In the genomic region with DNA sequence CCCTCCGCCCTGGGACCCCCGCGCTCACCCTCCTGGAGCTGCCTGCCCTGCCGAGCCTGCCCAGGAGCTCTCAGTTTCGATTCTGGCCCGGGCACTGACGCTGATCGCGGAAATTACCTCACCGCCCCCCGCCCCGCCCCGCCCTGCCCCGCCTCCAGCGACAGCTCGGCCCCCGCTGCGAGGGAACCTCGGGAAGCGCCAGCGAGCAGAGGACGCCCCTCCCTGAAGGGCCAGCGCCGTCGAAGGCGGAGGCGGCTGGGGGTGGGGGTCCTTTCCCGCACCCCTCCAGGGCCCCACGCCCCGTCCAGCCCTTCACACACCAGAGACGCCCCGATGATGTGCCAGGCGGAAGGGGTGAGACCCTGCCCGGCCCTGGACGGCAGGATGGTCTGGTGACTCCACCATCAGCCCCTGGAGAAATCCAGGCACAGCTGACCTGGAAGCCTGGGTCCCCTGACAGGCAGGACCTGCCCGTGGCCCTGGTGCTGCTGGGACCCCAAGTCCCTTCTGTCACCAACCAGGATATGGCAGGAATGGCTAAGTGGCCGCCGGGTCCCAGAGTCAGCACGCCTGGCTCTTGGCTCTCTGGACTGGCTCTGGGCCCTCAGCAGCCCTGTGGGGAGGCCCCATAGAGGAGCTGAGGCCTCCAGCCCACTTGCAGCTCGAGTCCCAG, we compare ENCODE assay signal across 1 cellular context.
TF ChIP-seq lines count a peak whose summit lies in the region.

A gene with protein sequence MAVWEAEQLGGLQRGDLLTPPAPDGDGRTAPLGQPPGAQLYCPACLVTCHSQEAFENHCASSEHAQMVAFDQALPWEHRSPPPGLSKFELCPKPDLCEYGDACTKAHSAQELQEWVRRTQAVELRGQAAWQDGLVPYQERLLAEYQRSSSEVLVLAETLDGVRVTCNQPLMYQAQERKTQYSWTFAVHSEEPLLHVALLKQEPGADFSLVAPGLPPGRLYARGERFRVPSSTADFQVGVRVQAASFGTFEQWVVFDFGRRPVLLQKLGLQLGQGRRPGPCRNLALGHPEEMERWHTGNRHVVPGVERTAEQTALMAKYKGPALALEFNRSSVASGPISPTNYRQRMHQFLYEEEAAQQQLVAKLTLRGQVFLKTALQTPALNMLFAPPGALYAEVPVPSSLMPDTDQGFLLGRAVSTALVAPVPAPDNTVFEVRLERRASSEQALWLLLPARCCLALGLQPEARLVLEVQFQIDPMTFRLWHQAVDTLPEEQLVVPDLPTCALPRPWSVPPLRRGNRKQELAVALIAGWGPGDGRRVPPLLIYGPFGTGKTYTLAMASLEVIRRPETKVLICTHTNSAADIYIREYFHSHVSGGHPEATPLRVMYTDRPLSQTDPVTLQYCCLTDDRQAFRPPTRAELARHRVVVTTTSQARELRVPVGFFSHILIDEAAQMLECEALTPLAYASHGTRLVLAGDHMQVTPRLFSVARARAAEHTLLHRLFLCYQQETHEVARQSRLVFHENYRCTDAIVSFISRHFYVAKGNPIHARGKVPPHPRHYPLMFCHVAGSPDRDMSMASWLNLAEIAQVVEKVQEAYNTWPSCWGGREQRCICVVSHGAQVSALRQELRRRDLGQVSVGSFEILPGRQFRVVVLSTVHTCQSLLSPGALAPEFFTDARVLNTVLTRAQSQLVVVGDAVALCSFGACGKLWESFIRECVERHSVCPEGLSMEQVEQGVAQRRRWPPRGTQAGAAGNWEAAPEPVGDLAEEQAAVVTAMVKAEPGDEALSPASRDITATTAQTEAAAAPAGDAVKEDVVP (N-terminal part only) (minus strand): TSS at position 84 of the 673 bp plus-strand sequence. CDS start 1,854 bp downstream, outside the sequence.

TF ChIP-seq in HEK293, 187 proteins besides CTCF, POLR2A, EP300 and RAD21 (continued from another document and continues in another):
- TF ChIP-seq SP3 (tag by site-specific recombination; IDR thresholded peaks at IDR 0.05) (peak; percentile 62), SETDB1 (IDR thresholded peaks at IDR 0.05; ENCODE audit: insufficient read length, low read length) (no peak), ZNF561 (tag by site-specific recombination; IDR thresholded peaks at IDR 0.05; ENCODE audit: borderline replicate concordance) (peak; percentile 30; the same call in 1 of the 2 replicates), ZNF670 (tag by site-specific recombination; IDR thresholded peaks at IDR 0.05; ENCODE audit: low read depth) (no peak), ZBTB20 (tag by site-specific recombination; IDR thresholded peaks at IDR 0.05) (peak; percentile 29; the same call in 1 of the 2 replicates), ZNF560 (tag by site-specific recombination; IDR thresholded peaks at IDR 0.05; ENCODE audit: borderline replicate concordance) (no peak), ZNF664 (tag by site-specific recombination; IDR thresholded peaks at IDR 0.05) (no peak), ZNF121 (tag by site-specific recombination; IDR thresholded peaks at IDR 0.05) (no peak), ZNF530 (tag by site-specific recombination; IDR thresholded peaks at IDR 0.05; ENCODE audit: low read depth) (no peak), ZNF311 (tag by site-specific recombination; IDR thresholded peaks at IDR 0.05; ENCODE audit: borderline replicate concordance) (no peak), ZNF132 (tag by site-specific recombination; IDR thresholded peaks at IDR 0.05; ENCODE audit: borderline replicate concordance) (no peak), ZNF792 (tag by site-specific recombination; IDR thresholded peaks at IDR 0.05) (no peak), ZNF654 (tag by site-specific recombination; IDR thresholded peaks at IDR 0.05; ENCODE audit: low read depth) (no peak), ZNF521 (tag by site-specific recombination; IDR thresholded peaks at IDR 0.05) (no peak), GFI1B (tag by site-specific recombination; IDR thresholded peaks at IDR 0.05) (no peak), ZNF133 (tag by site-specific recombination; IDR thresholded peaks at IDR 0.05) (no peak), PRDM1 (tag by site-specific recombination; IDR thresholded peaks at IDR 0.05) (no peak), IKZF3 (tag by site-specific recombination; IDR thresholded peaks at IDR 0.05) (peak; percentile 79), ZNF785 (tag by site-specific recombination; IDR thresholded peaks at IDR 0.05) (no peak), ZNF169 (tag by site-specific recombination; IDR thresholded peaks at IDR 0.05) (no peak), ZNF10 (tag by site-specific recombination; IDR thresholded peaks at IDR 0.05) (no peak), ZNF660 (tag by site-specific recombination; IDR thresholded peaks at IDR 0.05) (no peak), SCRT1 (tag by site-specific recombination; IDR thresholded peaks at IDR 0.05; ENCODE audit: borderline replicate concordance) (no peak), ZNF223 (tag by site-specific recombination; IDR thresholded peaks at IDR 0.05) (no peak), ZEB2 (tag by site-specific recombination; IDR thresholded peaks at IDR 0.05) (0 out of 2 replicates have a peak, but pooled peaks have one; percentile 28), ZNF544 (tag by site-specific recombination; IDR thresholded peaks at IDR 0.05) (no peak), ZNF777 (tag by site-specific recombination; IDR thresholded peaks at IDR 0.05; ENCODE audit: borderline replicate concordance) (peak; percentile 98), ZNF514 (tag by site-specific recombination; IDR thresholded peaks at IDR 0.05) (no peak), MYNN (tag by site-specific recombination; IDR thresholded peaks at IDR 0.05; ENCODE audit: borderline replicate concordance) (no peak), ZNF354C (tag by site-specific recombination; IDR thresholded peaks at IDR 0.05; ENCODE audit: borderline replicate concordance, low read depth) (no peak), KLF9 (tag by site-specific recombination; IDR thresholded peaks at IDR 0.05; ENCODE audit: low read depth) (peak; percentile 50; the same call in 1 of the 2 replicates), GLIS2 (tag by site-specific recombination; IDR thresholded peaks at IDR 0.05) (peak; percentile 62), HOXD13 (CRISPR knock-in tag; IDR thresholded peaks at IDR 0.05; ENCODE audit: borderline replicate concordance) (no peak)
- TF ChIP-seq, protein P1, sequence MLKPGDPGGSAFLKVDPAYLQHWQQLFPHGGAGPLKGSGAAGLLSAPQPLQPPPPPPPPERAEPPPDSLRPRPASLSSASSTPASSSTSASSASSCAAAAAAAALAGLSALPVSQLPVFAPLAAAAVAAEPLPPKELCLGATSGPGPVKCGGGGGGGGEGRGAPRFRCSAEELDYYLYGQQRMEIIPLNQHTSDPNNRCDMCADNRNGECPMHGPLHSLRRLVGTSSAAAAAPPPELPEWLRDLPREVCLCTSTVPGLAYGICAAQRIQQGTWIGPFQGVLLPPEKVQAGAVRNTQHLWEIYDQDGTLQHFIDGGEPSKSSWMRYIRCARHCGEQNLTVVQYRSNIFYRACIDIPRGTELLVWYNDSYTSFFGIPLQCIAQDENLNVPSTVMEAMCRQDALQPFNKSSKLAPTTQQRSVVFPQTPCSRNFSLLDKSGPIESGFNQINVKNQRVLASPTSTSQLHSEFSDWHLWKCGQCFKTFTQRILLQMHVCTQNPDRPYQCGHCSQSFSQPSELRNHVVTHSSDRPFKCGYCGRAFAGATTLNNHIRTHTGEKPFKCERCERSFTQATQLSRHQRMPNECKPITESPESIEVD (tag by site-specific recombination; IDR thresholded peaks at IDR 0.05), result no peak
- TF ChIP-seq, protein P2, sequence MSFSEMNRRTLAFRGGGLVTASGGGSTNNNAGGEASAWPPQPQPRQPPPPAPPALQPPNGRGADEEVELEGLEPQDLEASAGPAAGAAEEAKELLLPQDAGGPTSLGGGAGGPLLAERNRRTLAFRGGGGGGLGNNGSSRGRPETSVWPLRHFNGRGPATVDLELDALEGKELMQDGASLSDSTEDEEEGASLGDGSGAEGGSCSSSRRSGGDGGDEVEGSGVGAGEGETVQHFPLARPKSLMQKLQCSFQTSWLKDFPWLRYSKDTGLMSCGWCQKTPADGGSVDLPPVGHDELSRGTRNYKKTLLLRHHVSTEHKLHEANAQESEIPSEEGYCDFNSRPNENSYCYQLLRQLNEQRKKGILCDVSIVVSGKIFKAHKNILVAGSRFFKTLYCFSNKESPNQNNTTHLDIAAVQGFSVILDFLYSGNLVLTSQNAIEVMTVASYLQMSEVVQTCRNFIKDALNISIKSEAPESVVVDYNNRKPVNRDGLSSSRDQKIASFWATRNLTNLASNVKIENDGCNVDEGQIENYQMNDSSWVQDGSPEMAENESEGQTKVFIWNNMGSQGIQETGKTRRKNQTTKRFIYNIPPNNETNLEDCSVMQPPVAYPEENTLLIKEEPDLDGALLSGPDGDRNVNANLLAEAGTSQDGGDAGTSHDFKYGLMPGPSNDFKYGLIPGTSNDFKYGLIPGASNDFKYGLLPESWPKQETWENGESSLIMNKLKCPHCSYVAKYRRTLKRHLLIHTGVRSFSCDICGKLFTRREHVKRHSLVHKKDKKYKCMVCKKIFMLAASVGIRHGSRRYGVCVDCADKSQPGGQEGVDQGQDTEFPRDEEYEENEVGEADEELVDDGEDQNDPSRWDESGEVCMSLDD (tag by site-specific recombination; IDR thresholded peaks at IDR 0.05), result peak; percentile 71; the same call in 1 of the 2 replicates
- TF ChIP-seq, protein P3, sequence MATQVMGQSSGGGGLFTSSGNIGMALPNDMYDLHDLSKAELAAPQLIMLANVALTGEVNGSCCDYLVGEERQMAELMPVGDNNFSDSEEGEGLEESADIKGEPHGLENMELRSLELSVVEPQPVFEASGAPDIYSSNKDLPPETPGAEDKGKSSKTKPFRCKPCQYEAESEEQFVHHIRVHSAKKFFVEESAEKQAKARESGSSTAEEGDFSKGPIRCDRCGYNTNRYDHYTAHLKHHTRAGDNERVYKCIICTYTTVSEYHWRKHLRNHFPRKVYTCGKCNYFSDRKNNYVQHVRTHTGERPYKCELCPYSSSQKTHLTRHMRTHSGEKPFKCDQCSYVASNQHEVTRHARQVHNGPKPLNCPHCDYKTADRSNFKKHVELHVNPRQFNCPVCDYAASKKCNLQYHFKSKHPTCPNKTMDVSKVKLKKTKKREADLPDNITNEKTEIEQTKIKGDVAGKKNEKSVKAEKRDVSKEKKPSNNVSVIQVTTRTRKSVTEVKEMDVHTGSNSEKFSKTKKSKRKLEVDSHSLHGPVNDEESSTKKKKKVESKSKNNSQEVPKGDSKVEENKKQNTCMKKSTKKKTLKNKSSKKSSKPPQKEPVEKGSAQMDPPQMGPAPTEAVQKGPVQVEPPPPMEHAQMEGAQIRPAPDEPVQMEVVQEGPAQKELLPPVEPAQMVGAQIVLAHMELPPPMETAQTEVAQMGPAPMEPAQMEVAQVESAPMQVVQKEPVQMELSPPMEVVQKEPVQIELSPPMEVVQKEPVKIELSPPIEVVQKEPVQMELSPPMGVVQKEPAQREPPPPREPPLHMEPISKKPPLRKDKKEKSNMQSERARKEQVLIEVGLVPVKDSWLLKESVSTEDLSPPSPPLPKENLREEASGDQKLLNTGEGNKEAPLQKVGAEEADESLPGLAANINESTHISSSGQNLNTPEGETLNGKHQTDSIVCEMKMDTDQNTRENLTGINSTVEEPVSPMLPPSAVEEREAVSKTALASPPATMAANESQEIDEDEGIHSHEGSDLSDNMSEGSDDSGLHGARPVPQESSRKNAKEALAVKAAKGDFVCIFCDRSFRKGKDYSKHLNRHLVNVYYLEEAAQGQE (tag by site-specific recombination; IDR thresholded peaks at IDR 0.05), result no peak
- TF ChIP-seq, protein P4, sequence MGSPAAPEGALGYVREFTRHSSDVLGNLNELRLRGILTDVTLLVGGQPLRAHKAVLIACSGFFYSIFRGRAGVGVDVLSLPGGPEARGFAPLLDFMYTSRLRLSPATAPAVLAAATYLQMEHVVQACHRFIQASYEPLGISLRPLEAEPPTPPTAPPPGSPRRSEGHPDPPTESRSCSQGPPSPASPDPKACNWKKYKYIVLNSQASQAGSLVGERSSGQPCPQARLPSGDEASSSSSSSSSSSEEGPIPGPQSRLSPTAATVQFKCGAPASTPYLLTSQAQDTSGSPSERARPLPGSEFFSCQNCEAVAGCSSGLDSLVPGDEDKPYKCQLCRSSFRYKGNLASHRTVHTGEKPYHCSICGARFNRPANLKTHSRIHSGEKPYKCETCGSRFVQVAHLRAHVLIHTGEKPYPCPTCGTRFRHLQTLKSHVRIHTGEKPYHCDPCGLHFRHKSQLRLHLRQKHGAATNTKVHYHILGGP (tag by site-specific recombination; IDR thresholded peaks at IDR 0.05), result no peak
- TF ChIP-seq, protein P5, sequence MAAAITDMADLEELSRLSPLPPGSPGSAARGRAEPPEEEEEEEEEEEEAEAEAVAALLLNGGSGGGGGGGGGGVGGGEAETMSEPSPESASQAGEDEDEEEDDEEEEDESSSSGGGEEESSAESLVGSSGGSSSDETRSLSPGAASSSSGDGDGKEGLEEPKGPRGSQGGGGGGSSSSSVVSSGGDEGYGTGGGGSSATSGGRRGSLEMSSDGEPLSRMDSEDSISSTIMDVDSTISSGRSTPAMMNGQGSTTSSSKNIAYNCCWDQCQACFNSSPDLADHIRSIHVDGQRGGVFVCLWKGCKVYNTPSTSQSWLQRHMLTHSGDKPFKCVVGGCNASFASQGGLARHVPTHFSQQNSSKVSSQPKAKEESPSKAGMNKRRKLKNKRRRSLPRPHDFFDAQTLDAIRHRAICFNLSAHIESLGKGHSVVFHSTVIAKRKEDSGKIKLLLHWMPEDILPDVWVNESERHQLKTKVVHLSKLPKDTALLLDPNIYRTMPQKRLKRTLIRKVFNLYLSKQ (tag by site-specific recombination; IDR thresholded peaks at IDR 0.05; ENCODE audit: borderline replicate concordance), result no peak
- TF ChIP-seq, protein P6, sequence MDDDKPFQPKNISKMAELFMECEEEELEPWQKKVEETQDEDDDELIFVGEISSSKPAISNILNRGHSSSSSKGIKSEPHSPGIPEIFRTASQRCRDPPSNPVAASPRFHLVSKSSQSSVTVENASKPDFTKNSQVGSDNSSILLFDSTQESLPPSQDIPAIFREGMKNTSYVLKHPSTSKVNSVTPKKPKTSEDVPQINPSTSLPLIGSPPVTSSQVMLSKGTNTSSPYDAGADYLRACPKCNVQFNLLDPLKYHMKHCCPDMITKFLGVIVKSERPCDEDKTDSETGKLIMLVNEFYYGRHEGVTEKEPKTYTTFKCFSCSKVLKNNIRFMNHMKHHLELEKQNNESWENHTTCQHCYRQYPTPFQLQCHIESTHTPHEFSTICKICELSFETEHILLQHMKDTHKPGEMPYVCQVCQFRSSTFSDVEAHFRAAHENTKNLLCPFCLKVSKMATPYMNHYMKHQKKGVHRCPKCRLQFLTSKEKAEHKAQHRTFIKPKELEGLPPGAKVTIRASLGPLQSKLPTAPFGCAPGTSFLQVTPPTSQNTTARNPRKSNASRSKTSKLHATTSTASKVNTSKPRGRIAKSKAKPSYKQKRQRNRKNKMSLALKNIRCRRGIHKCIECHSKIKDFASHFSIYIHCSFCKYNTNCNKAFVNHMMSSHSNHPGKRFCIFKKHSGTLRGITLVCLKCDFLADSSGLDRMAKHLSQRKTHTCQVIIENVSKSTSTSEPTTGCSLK (tag by site-specific recombination; IDR thresholded peaks at IDR 0.05), result no peak
- TF ChIP-seq, protein P7, sequence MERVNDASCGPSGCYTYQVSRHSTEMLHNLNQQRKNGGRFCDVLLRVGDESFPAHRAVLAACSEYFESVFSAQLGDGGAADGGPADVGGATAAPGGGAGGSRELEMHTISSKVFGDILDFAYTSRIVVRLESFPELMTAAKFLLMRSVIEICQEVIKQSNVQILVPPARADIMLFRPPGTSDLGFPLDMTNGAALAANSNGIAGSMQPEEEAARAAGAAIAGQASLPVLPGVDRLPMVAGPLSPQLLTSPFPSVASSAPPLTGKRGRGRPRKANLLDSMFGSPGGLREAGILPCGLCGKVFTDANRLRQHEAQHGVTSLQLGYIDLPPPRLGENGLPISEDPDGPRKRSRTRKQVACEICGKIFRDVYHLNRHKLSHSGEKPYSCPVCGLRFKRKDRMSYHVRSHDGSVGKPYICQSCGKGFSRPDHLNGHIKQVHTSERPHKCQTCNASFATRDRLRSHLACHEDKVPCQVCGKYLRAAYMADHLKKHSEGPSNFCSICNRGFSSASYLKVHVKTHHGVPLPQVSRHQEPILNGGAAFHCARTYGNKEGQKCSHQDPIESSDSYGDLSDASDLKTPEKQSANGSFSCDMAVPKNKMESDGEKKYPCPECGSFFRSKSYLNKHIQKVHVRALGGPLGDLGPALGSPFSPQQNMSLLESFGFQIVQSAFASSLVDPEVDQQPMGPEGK (tag by site-specific recombination; IDR thresholded peaks at IDR 0.05), result peak; percentile 87
